In the genomic region with DNA sequence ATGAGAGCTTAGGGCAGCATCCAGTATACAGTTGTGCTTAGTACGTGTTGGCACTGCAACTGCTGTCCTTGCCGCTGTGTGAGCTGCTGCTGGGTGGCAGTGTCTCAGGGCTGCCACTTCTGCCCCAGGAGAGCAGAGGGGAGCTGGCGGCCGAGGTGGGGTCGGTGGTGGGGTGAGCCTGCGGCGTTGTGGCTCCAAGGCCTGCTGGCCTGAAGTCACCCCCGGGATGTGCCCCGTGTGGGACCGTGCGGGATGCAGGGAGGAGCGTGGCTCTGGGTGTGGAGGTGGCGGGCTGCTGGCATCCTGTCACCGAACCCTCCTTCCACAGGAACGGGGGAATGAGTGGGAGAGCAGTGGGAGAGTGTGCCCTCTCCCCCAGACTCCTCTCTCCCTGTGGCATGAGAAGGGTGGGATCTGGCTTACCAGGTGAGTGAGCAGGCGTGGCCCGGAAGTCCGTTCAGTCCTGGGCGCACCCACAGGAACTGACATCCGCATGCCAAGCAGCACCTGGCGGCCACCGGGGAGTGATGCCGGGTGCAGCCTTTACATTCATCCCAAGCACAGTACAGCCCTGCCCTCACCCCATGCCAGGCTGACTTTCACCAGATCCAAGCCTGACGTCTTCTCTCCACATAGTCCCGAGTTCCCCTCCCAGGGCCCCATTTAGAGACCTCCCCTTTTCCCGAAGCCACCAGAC, we compare ENCODE assay signal across 1 cellular context.
TF ChIP-seq lines count a peak whose summit lies in the region.

No MANE protein-coding gene starts in this region.

TF ChIP-seq in IMR-90, 13 proteins besides CTCF, POLR2A, EP300 and RAD21:
- no peak for TF ChIP-seq CHD1 (IDR thresholded peaks at IDR 0.05; ENCODE audit: low read depth, low read length)
- TF ChIP-seq MAZ (IDR thresholded peaks at IDR 0.05; ENCODE audit: borderline replicate concordance, low read depth, low read length), result no peak
- TF ChIP-seq MAFK (IDR thresholded peaks at IDR 0.05; ENCODE audit: low read depth, low read length), result no peak
